In the genomic region with DNA sequence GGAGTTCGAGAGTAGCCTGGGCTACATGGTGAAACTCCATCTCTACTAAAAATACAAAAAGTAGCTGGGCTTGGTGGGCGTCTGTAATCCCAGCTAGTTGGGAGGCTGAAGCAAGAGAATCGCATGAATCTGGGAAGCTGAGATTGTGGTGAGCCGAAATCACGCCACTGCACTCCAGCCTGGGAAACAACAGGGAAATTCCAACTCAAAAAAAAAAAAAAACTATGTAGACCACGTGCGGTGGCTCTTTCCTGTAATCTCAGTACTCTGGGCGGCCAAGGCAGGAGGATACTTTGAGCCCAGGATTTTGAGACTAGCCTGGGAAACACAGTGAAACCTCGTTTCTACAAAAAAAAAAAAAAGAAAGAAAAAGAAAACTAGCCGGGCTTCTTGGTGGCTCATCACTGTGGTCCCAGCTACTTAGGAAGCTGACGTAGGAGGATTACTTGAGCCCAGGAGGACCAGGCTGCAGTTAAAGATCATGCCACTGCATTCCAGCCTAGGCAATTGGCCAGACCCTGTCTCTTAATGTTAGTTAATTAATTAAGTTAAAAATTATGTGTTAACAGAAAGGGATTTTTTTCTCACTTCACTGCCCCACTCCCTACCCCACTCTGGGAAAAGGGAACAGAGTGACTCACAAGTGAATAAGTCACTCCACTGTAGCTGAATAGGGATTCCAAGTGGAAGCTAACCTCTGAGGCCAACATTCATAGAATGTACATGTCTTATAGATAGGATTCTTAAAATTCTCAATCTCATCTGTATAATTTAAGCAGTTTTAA, we compare ENCODE assay signal across 19 cellular contexts. TPM values are rescaled to one million over a fixed set of nuclear protein-coding genes. Genes with fewer than 3 reads are reported as not detected.
DNase-seq lines count a peak whose midpoint lies in the region; ATAC-seq and TF ChIP-seq lines count a peak whose summit lies in the region.
"Had no signal": no experiment of that assay in that cellular context is flagged by ENCODE, and none has a peak within 500 bp of the region (broad histone marks: within the 10 kb centered on the region; RNA-seq: fewer than 3 reads in every experiment).

No MANE protein-coding gene starts in this region.

- CTCF ChIA-PET in IMR-90 (lab: Yijun Ruan, JAX) = interaction anchor here (0.6 kb wide), 1 partner anchor 326 kb away, joined by 4 read pairs; no protein-coding TSS in a partner anchor

- H3K4ac ChIP-seq in IMR-90 (ENCODE audit: low read depth, low read length) = no peak overlapping the region

- peaks cover 9% of the 10 kb centered on the region for H3K4me1 Mint-ChIP-seq in T-helper 2 cell treated with Interferon-gamma antibody and Interleukin-4, amounts not matched to agents 5 μg/mL and 100 μg/mL, for 36 hours (ENCODE audit: low read depth)

- H3K4me2 ChIP-seq in IMR-90 (ENCODE audit: low read depth, low read length) = no peak overlapping the region
- peak overlapping the region; percentile 54 for H3K4me2 ChIP-seq in osteoblast (ENCODE audit: insufficient read depth, low read length)

- no peaks in the 10 kb centered on the region for H3K27me3 Mint-ChIP-seq in T-helper 2 cell treated with Interferon-gamma antibody and Interleukin-4, amounts not matched to agents 5 μg/mL and 100 μg/mL, for 36 hours (ENCODE audit: low read depth)

- no peak overlapping the region for H3K27ac Mint-ChIP-seq in T-helper 2 cell treated with Interferon-gamma antibody and Interleukin-4, amounts not matched to agents 5 μg/mL and 100 μg/mL, for 36 hours
- H3K27ac Mint-ChIP-seq: endodermal cell had no signal

- peaks cover 34% of the 10 kb centered on the region for H3K9me3 Mint-ChIP-seq in T-helper 2 cell treated with Interferon-gamma antibody and Interleukin-4, amounts not matched to agents 5 μg/mL and 100 μg/mL, for 36 hours

- H3K18ac ChIP-seq in IMR-90 (ENCODE audit: low read depth, low read length) = no peak overlapping the region

- ATAC-seq in IMR-90 (ENCODE audit: low read depth) = no peak
- ATAC-seq: foreskin keratinocyte, Panc1 had no signal

- peaks cover 8% of the 10 kb centered on the region for H3K79me2 ChIP-seq in osteoblast (ENCODE audit: insufficient read depth, low read length)

- no TSS peak for BruUV-seq in IMR-90 (replicated peaks; lab: Mats Ljungman, UMichigan)

- H4K20me1 ChIP-seq in IMR-90 (ENCODE audit: insufficient read depth, low read length) (no peaks in the 10 kb centered on the region), osteoblast (ENCODE audit: insufficient read depth, low read length) (no peaks in the 10 kb centered on the region)

- TF ChIP-seq CTCF in IMR-90 (conservative IDR thresholded peaks at IDR 0.05; ENCODE audit: low read depth, low read length) = no peak
- no peak for TF ChIP-seq CTCF in fibroblast of mammary gland (conservative IDR thresholded peaks at IDR 0.05; ENCODE audit: control insufficient read depth, insufficient read depth, low read depth, low read length)
- no peak for TF ChIP-seq CTCF in osteoblast (IDR thresholded peaks at IDR 0.05; ENCODE audit: extremely low read depth, low read depth, low read length)

- intact Hi-C loops in IMR-90 (cut with micrococcal nuclease) = no loop called here

- H4K8ac ChIP-seq in IMR-90 (ENCODE audit: low read depth in 2 of 2, low read length in 2 of 2) = no peak overlapping the region

- no peak overlapping the region for H2BK15ac ChIP-seq in IMR-90 (ENCODE audit: low read depth, low read length)

- no peak overlapping the region for H2BK5ac ChIP-seq in IMR-90 (ENCODE audit: low read depth, low read length, poor library complexity, severe bottlenecking)

- H3K4me3 ChIP-seq in IMR-90 (ENCODE audit: insufficient read depth, low read depth, low read length) (no peak overlapping the region), fibroblast of mammary gland (ENCODE audit: control insufficient read depth, low read depth, low read length) (no peak overlapping the region), osteoblast (ENCODE audit: insufficient read depth, low read length) (no peak overlapping the region)

- no peaks in the 10 kb centered on the region for H3K9me1 ChIP-seq in IMR-90 (ENCODE audit: insufficient read depth, low read length)

- H3K23ac ChIP-seq in IMR-90 (ENCODE audit: low read depth, low read length) = no peak overlapping the region

- in situ Hi-C loops in IMR-90 (cut with MboI; ENCODE audit: low sequenced_read_pairs) = no loop called here

- no peak overlapping the region for H3K14ac ChIP-seq in IMR-90 (replicated peaks; ENCODE audit: low read depth, low read length)

- H2AFZ ChIP-seq in IMR-90 (replicated peaks; ENCODE audit: low read length, poor library complexity) (no peak overlapping the region), osteoblast (ENCODE audit: low read length) (no peak overlapping the region)

- H3K9me3 ChIP-seq in IMR-90 (ENCODE audit: control insufficient read depth, insufficient read depth, low read length) (no peaks in the 10 kb centered on the region), osteoblast (ENCODE audit: low read depth, low read length) (no peaks in the 10 kb centered on the region)

- POLR2A ChIA-PET in IMR-90 (lab: Charles Lee; ENCODE audit: unreplicated experiment) = no interaction called here

- no peak overlapping the region for H2BK120ac ChIP-seq in IMR-90 (ENCODE audit: low read depth, low read length)

- H3K56ac ChIP-seq in IMR-90 (ENCODE audit: extremely low read depth, insufficient read depth, low read length) = no peak overlapping the region

- no peak overlapping the region for H4K91ac ChIP-seq in IMR-90 (ENCODE audit: insufficient read depth, low read depth, low read length)

- H2AK5ac ChIP-seq in IMR-90 (ENCODE audit: low read depth, low read length) = no peak overlapping the region

- peaks cover 14 to 18% of the 10 kb centered on the region in 2 experiments for H3K79me1 ChIP-seq in IMR-90 (ENCODE audit: low read depth in 1 of 2, low read length in 2 of 2)

- TF ChIP-seq POLR2A in IMR-90 (IDR thresholded peaks at IDR 0.05; ENCODE audit: low read depth, low read length) = no peak

- H4K5ac ChIP-seq in IMR-90 (ENCODE audit: low read depth, low read length) = no peak overlapping the region

- dilution Hi-C loops in IMR-90 (cut with HindIII; ENCODE audit: low sequenced_read_pairs, unreplicated experiment) = no loop called here

- H2BK20ac ChIP-seq in IMR-90 (ENCODE audit: low read depth, low read length) = no peak overlapping the region

- H3K4me3 Mint-ChIP-seq in T-helper 2 cell treated with Interferon-gamma antibody and Interleukin-4, amounts not matched to agents 5 μg/mL and 100 μg/mL, for 36 hours = peak overlapping the region; percentile 99

- H3K27me3 ChIP-seq in IMR-90 (ENCODE audit: control insufficient read depth, insufficient read depth, low read length) (no peaks in the 10 kb centered on the region), osteoblast (ENCODE audit: insufficient read depth, low read length) (no peaks in the 10 kb centered on the region)
- H3K27me3 ChIP-seq: foreskin keratinocyte had no signal

- H2AK9ac ChIP-seq in IMR-90 (replicated peaks; ENCODE audit: low read depth, low read length, poor library complexity) = no peak overlapping the region

- DNase-seq in T-helper 2 cell treated with Interferon-gamma antibody and Interleukin-4, amounts not matched to agents 5 μg/mL and 100 μg/mL, for 36 hours (ENCODE audit: low spot score) = no peak
- DNase-seq in T-helper 2 cell (no peak), IMR-90 (peak; percentile 20), fibroblast of mammary gland (ENCODE audit: low read depth) (peak; percentile 14), osteoblast (ENCODE audit: insufficient read length, low spot score, missing footprints) (peak; percentile 73), NCI-H1436 (lab: John Stamatoyannopoulos, UW) (no peak), SHP77 treated with DMSO at 0.1 percent for 48 hours (lab: John Stamatoyannopoulos, UW) (no peak), NCI-H2107 (lab: John Stamatoyannopoulos, UW) (no peak)
- DNase-seq: 8988T, amniotic stem cell, endodermal cell, foreskin keratinocyte, KBM-7, NCI-H1092, NCI-H774, trophoblast cell had no signal

- WGBS in IMR-90 (ENCODE audit: extremely low coverage in 2 of 2, insufficient read length in 1 of 2), 2 experiments = no CpG with 5 or more reads among the region's 11 CpGs

- no peak for TF ChIP-seq RAD21 in IMR-90 (IDR thresholded peaks at IDR 0.05; ENCODE audit: low read length)

- peaks cover 58% of the 10 kb centered on the region for H3K36me3 Mint-ChIP-seq in T-helper 2 cell treated with Interferon-gamma antibody and Interleukin-4, amounts not matched to agents 5 μg/mL and 100 μg/mL, for 36 hours (ENCODE audit: low read depth)

- H3K27ac ChIP-seq in IMR-90 (ENCODE audit: insufficient read depth, low read length) (no peak overlapping the region), osteoblast (ENCODE audit: low read depth, low read length) (peak overlapping the region; percentile 80)
- H3K27ac ChIP-seq: foreskin keratinocyte, HL-60, VCaP had no signal

- no peak overlapping the region for H3K9ac ChIP-seq in IMR-90 (ENCODE audit: low read depth, low read length)

- H3K4me1 ChIP-seq in IMR-90 (ENCODE audit: control insufficient read depth, insufficient read depth, low read length) = peaks cover 3% of the 10 kb centered on the region; the same call in 1 of the 2 replicates
- H3K4me1 ChIP-seq in osteoblast (ENCODE audit: insufficient read depth, low read length) = peaks cover 16% of the 10 kb centered on the region
- H3K4me1 ChIP-seq: foreskin keratinocyte had no signal

- H3K36me3 ChIP-seq in IMR-90 (ENCODE audit: control insufficient read depth, insufficient read depth, low read length) (peaks cover 3% of the 10 kb centered on the region), osteoblast (ENCODE audit: insufficient read depth, low read length) (peaks cover 13% of the 10 kb centered on the region)

TF ChIP-seq in IMR-90, 13 proteins besides CTCF, POLR2A, EP300 and RAD21:
- TF ChIP-seq FOS (IDR thresholded peaks at IDR 0.05; ENCODE audit: low read depth, low read length) (no peak), BHLHE40 (IDR thresholded peaks at IDR 0.05; ENCODE audit: low read depth, low read length) (no peak), RFX5 (IDR thresholded peaks at IDR 0.05; ENCODE audit: low read depth, low read length) (no peak), MXI1 (IDR thresholded peaks at IDR 0.05; ENCODE audit: borderline replicate concordance, low read depth, low read length) (no peak), RCOR1 (IDR thresholded peaks at IDR 0.05; ENCODE audit: insufficient replicate concordance, low read length) (no peak), CEBPB (IDR thresholded peaks at IDR 0.05; ENCODE audit: low read depth, low read length) (no peak)

RNA-seq across cellular contexts. Expression of a gene that starts 2.2 kb away (rescaled TPM):
- total RNA-seq in IMR-90 (2012; rRNA removed) (36.9 and 42.8 TPM in 2 replicates), osteoblast (52.8 and 59.5 TPM in 2 replicates)
- polyA plus RNA-seq in IMR-90 (2012; rRNA removed) = 22.3 and 32.9 TPM in 2 replicates
- polyA plus RNA-seq in IMR-90 (2012; cell fraction: cytosol; rRNA removed) = 2.1 and 5.6 TPM in 2 replicates
- 40.6 and 340 TPM in 2 replicates for polyA plus RNA-seq in IMR-90 (2012; cell fraction: nucleus; rRNA removed; ENCODE audit: low replicate concordance)

Comparison
In these comparisons a context has a peak if more than half of its experiments do, and no peak if none do; other contexts are left out.
1. DNase-seq: peak in IMR-90 (single experiment), fibroblast of mammary gland (single experiment) and osteoblast (single experiment); none in T-helper 2 cell treated with Interferon-gamma antibody and Interleukin-4, amounts not matched to agents 5 μg/mL and 100 μg/mL, for 36 hours (single experiment), T-helper 2 cell (0 of 5), NCI-H1436 (single experiment), SHP77 treated with DMSO at 0.1 percent for 48 hours (single experiment) and NCI-H2107 (single experiment).